Comparison of ENCODE assay signal across 7 cellular contexts in genomic region chr10:115436999-115437398, GRCh38.
"Had no signal": no experiment of that assay in that cellular context is flagged by ENCODE, and none has a peak within 500 bp of the region (broad histone marks: within the 10 kb centered on the region; RNA-seq: fewer than 3 reads in every experiment).

No MANE protein-coding gene starts in this region.

- H3K9ac ChIP-seq: KMS-11 had no signal

- H3K4me2 ChIP-seq: KMS-11 had no signal

- H3K4me3 ChIP-seq: K562 had no signal

- H3K27ac ChIP-seq: HL-60, KMS-11 had no signal

- ATAC-seq: HepG2, K562 had no signal

- DNase-seq: IMR-90, KBM-7, KG1 had no signal
